Comparison of ENCODE assay signal across 15 cellular contexts in genomic region chr1:209895709-209896108, GRCh38. TPM values are rescaled to one million over a fixed set of nuclear protein-coding genes. Genes with fewer than 3 reads are reported as not detected.
DNase-seq lines count a peak whose midpoint lies in the region; ATAC-seq and TF ChIP-seq lines count a peak whose summit lies in the region.
"Had no signal": no experiment of that assay in that cellular context is flagged by ENCODE, and none has a peak within 500 bp of the region (broad histone marks: within the 10 kb centered on the region; RNA-seq: fewer than 3 reads in every experiment).

No MANE protein-coding gene starts in this region.

- CTCF ChIA-PET in Caco-2 (lab: Charles Lee): no interaction called here

- intact Hi-C loops in Caco-2 (cut with micrococcal nuclease; ENCODE audit: unreplicated experiment): no loop called here

- H3K9me3 ChIP-seq in Caco-2: no peaks in the 10 kb centered on the region
- H3K9me3 ChIP-seq: Peyer's patch had no signal

- no TSS peak for BruUV-seq in Caco-2 (replicated peaks; lab: Mats Ljungman, UMichigan)

- peak; percentile 31 for DNase-seq in stimulated activated CD4-positive, alpha-beta T cell treated with anti-CD3 and anti-CD28 coated beads, Interleukin-15, amount 100 ng/mL, for 24 hours
- DNase-seq in stimulated activated CD4-positive, alpha-beta T cell treated with anti-CD3 and anti-CD28 coated beads, Interleukin-4, amount 100 ng/mL, for 4 hours: no peak
- DNase-seq in SK-MEL-5 (ENCODE audit: low read depth, low spot score) (peak; percentile 0), fibroblast of mammary gland (ENCODE audit: low read depth) (peak; percentile 72), Caco-2 (no peak), LoVo (ENCODE audit: low spot score) (no peak), nucleus accumbens (lab: John Stamatoyannopoulos, UW) (no peak)
- DNase-seq: H7; heart left ventricle; Peyer's patch; stimulated activated CD4-positive, alpha-beta T cell treated with anti-CD3 and anti-CD28 coated beads, Interleukin-4, amount 100 ng/mL, for 24 hours had no signal

- H3K4me1 ChIP-seq in Caco-2: no peaks in the 10 kb centered on the region
- H3K4me1 ChIP-seq: heart left ventricle, parathyroid adenoma, Peyer's patch had no signal

- in situ Hi-C loops in SK-MEL-5 (cut with HindIII; ENCODE audit: low pct_unique_long_range_greater_than_20kb, low sequenced_read_pairs): no loop called here

- no peaks in the 10 kb centered on the region for H3K9me3 Mint-ChIP-seq in Caco-2 (ENCODE audit: unreplicated experiment)

- no peaks in the 10 kb centered on the region for H3K27me3 Mint-ChIP-seq in Caco-2 (ENCODE audit: insufficient read depth, unreplicated experiment)

- no peaks in the 10 kb centered on the region for H3K36me3 ChIP-seq in Caco-2 (ENCODE audit: control insufficient read depth, insufficient read depth, low read length)
- H3K36me3 ChIP-seq: heart left ventricle, Peyer's patch had no signal

- POLR2A ChIA-PET in Caco-2 (lab: Charles Lee): no interaction called here

- H3K27ac Mint-ChIP-seq in Caco-2 (ENCODE audit: unreplicated experiment): no peak overlapping the region

- H3K36me3 Mint-ChIP-seq in Caco-2 (ENCODE audit: insufficient read depth, unreplicated experiment): no peaks in the 10 kb centered on the region

- H3K4me1 Mint-ChIP-seq in Caco-2 (ENCODE audit: low read depth, unreplicated experiment): no peaks in the 10 kb centered on the region

- ATAC-seq in HG02973 (IDR thresholded peaks at IDR 0.05; ENCODE audit: unreplicated experiment): no peak
- ATAC-seq: heart left ventricle had no signal

- no peak overlapping the region for H3K4me3 Mint-ChIP-seq in Caco-2 (ENCODE audit: unreplicated experiment)

- H3K27me3 ChIP-seq in Caco-2 (replicated peaks; ENCODE audit: control insufficient read depth, insufficient read depth, low read length): no peaks in the 10 kb centered on the region; the same call in 1 of the 2 replicates
- H3K27me3 ChIP-seq: heart left ventricle, Peyer's patch had no signal

- H3K4me3 ChIP-seq in fibroblast of mammary gland (ENCODE audit: control insufficient read depth, low read depth, low read length) (no peak overlapping the region), Caco-2 (ENCODE audit: low read depth, low read length) (no peak overlapping the region)
- H3K4me3 ChIP-seq: coronary artery, heart left ventricle, lung, Peyer's patch had no signal

- TF ChIP-seq CTCF in fibroblast of mammary gland (conservative IDR thresholded peaks at IDR 0.05; ENCODE audit: control insufficient read depth, insufficient read depth, low read depth, low read length) (no peak), Caco-2 (IDR thresholded peaks at IDR 0.05; ENCODE audit: insufficient read depth in 1 of 2, low read depth in 1 of 2, low read length in 1 of 2, severe bottlenecking in 1 of 2, unreplicated experiment in 1 of 2) (no peak)

RNA-seq across cellular contexts. Expression of gene SYT14, which starts 42.3 kb away (rescaled TPM):
- 14.7 TPM in 2 replicates for total RNA-seq in SK-MEL-5 (2014; rRNA removed; shearing (Covaris generic))
- 2.7 and 3.4 TPM in 2 replicates for polyA plus RNA-seq in SK-MEL-5 (2015; cell fraction: cytosol; rRNA removed)
- 5.3 and 6.4 TPM in 2 replicates for polyA plus RNA-seq in SK-MEL-5 (2015; cell fraction: nucleus; rRNA removed)
- total RNA-seq in Caco-2 (2022): 0.18 and 0.19 TPM in 2 replicates
- total RNA-seq: heart left ventricle had no signal
- polyA plus RNA-seq: heart left ventricle had no signal

Comparison
In these comparisons a context has a peak if more than half of its experiments do, and no peak if none do; other contexts are left out.
1. DNase-seq: peak in stimulated activated CD4-positive, alpha-beta T cell treated with anti-CD3 and anti-CD28 coated beads, Interleukin-15, amount 100 ng/mL, for 24 hours (single experiment), SK-MEL-5 (single experiment) and fibroblast of mammary gland (single experiment); none in stimulated activated CD4-positive, alpha-beta T cell treated with anti-CD3 and anti-CD28 coated beads, Interleukin-4, amount 100 ng/mL, for 4 hours (0 of 2), Caco-2 (0 of 2), LoVo (single experiment) and nucleus accumbens (0 of 56).
2. RNA of gene SYT14, which starts 42.3 kb away (total RNA-seq): 14.7 TPM in SK-MEL-5; 0.18 to 0.19 TPM in Caco-2; every median in the first group is over 10 times any median in the second.